ENCODE assay signal across 19 cellular contexts in genomic region chr10:101085846-101086245, GRCh38. TPM values are rescaled to one million over a fixed set of nuclear protein-coding genes. Genes with fewer than 3 reads are reported as not detected.
A peak's percentile ranks its signal among the peaks of the same experiment; 100 is the strongest.
DNase-seq lines count a peak whose midpoint lies in the region; ATAC-seq and TF ChIP-seq lines count a peak whose summit lies in the region.
"Had no signal": no experiment of that assay in that cellular context is flagged by ENCODE, and none has a peak within 500 bp of the region (broad histone marks: within the 10 kb centered on the region; RNA-seq: fewer than 3 reads in every experiment).

No MANE protein-coding gene starts in this region.

- TF ChIP-seq EP300 in stomach (IDR thresholded peaks at IDR 0.05) = no peak

- intact Hi-C loops in psoas muscle (cut with DNase I) (no loop called here), stomach (cut with DNase I; ENCODE audit: low total_unique reads) (no loop called here), left lung (cut with DNase I) (no loop called here)

- TF ChIP-seq CTCF in RWPE2 (IDR thresholded peaks at IDR 0.05; ENCODE audit: poor library complexity, severe bottlenecking) = no peak
- TF ChIP-seq CTCF in fibroblast of mammary gland (conservative IDR thresholded peaks at IDR 0.05; ENCODE audit: control insufficient read depth, insufficient read depth, low read depth, low read length) = no peak
- no peak for TF ChIP-seq CTCF in psoas muscle (IDR thresholded peaks at IDR 0.05)
- no peak for TF ChIP-seq CTCF in stomach (IDR thresholded peaks at IDR 0.05)
- no peak for TF ChIP-seq CTCF in left lung (IDR thresholded peaks at IDR 0.05)

- H3K4me3 ChIP-seq in RWPE2 (ENCODE audit: severe bottlenecking) = no peak overlapping the region
- no peak overlapping the region for H3K4me3 ChIP-seq in fibroblast of mammary gland (ENCODE audit: control insufficient read depth, low read depth, low read length)
- no peak overlapping the region for H3K4me3 ChIP-seq in psoas muscle
- no peak overlapping the region for H3K4me3 ChIP-seq in stomach
- H3K4me3 ChIP-seq in left lung = no peak overlapping the region

- DNase-seq in Daoy (ENCODE audit: low read depth) (peak; percentile 61), HCEC 1CT (peak; percentile 46), RWPE2 (ENCODE audit: low spot score) (no peak), fibroblast of mammary gland (ENCODE audit: low read depth) (peak; percentile 15), psoas muscle (no peak), stomach (no peak), left lung (no peak)
- DNase-seq: COR-L47, HFFc6, MM.1S, NCI-H1092 treated with DMSO at 0.1 percent for 48 hours, NCI-H187 treated with DMSO at 0.1 percent for 48 hours, NCI-H446 treated with DMSO at 0.1 percent for 48 hours, NCI-H774, SHP77 treated with DMSO at 0.1 percent for 48 hours, T-helper 17 cell had no signal

- no peaks in the 10 kb centered on the region for H3K4me1 ChIP-seq in RWPE2 (ENCODE audit: insufficient read depth, poor library complexity, severe bottlenecking)
- H3K4me1 ChIP-seq in psoas muscle = no peaks in the 10 kb centered on the region
- H3K4me1 ChIP-seq in stomach = no peaks in the 10 kb centered on the region
- H3K4me1 ChIP-seq in left lung = no peaks in the 10 kb centered on the region

- H3K36me3 ChIP-seq in RWPE2 (ENCODE audit: low read depth) (no peaks in the 10 kb centered on the region), psoas muscle (ENCODE audit: insufficient read depth in 1 of 2, low read depth in 1 of 2) (no peaks in the 10 kb centered on the region), stomach (no peaks in the 10 kb centered on the region), left lung (no peaks in the 10 kb centered on the region)

- WGBS in psoas muscle, 3 donors = 62 to 70% (median 65%) methylated on average over 6 of the region's 6 CpGs
- WGBS in stomach, 5 donors = 67 to 75% (median 69%) methylated on average over 6 of the region's 6 CpGs

- H3K27ac ChIP-seq in RWPE2 (ENCODE audit: poor library complexity, severe bottlenecking) (no peak overlapping the region), psoas muscle (no peak overlapping the region), stomach (no peak overlapping the region), left lung (no peak overlapping the region)
- H3K27ac ChIP-seq: C4-2B had no signal

- no peak for TF ChIP-seq POLR2A in stomach (IDR thresholded peaks at IDR 0.05)

- H3K27me3 ChIP-seq in RWPE2 (ENCODE audit: insufficient read depth, poor library complexity, severe bottlenecking) (peaks cover 7% of the 10 kb centered on the region), psoas muscle (ENCODE audit: insufficient read depth in 3 of 3, low read length in 2 of 3) (peaks cover 0 to 62% (median 5%) of the 10 kb centered on the region in 3 donors), stomach (peaks cover 0 to 99% (median 55%) of the 10 kb centered on the region in 3 donors), left lung (peaks cover 8 to 96% of the 10 kb centered on the region in 2 donors)

- ATAC-seq in RWPE2 (ENCODE audit: low read depth) (peak; percentile 84), SK-N-SH treated with all-trans-retinoic acid at 6 μM for 48 hours (no peak), psoas muscle (no peak), left lung (no peak)
- ATAC-seq: T-helper 17 cell had no signal

- H3K9me3 ChIP-seq in RWPE2 (ENCODE audit: severe bottlenecking) (no peaks in the 10 kb centered on the region), psoas muscle (no peaks in the 10 kb centered on the region), stomach (no peaks in the 10 kb centered on the region), left lung (no peaks in the 10 kb centered on the region)

TF ChIP-seq in SK-N-SH treated with all-trans-retinoic acid at 6 μM for 48 hours, 23 proteins besides CTCF, POLR2A, EP300 and RAD21:
- TF ChIP-seq CSDC2 (CRISPR knock-in tag; IDR thresholded peaks at IDR 0.05) = no peak
TF ChIP-seq in SK-N-SH treated with all-trans-retinoic acid at 6 μM for 48 hours: peak in this region for 0.

RNA-seq across cellular contexts. Expression of gene KAZALD1, which starts 24.1 kb away (rescaled TPM):
- total RNA-seq in Daoy (2014; rRNA removed; shearing (Covaris generic)) = 3.0 and 12.2 TPM in 2 replicates
- total RNA-seq in psoas muscle (10 to 100 TPM in 1 of 4 donors, 1 to 10 TPM in 3; 1.5 to 10.7 (median 5.2) TPM), stomach (10 to 100 TPM in 2 of 5 donors, 1 to 10 TPM in 2, not detected in 1; 2.2 to 35.5 (median 14.8) TPM), left lung (10 to 100 TPM in 1 of 2 donors, 1 to 10 TPM in 1; 7.1 to 12.0 TPM)
- polyA plus RNA-seq in psoas muscle (1 to 10 TPM; 1.9 to 3.1 (median 3.0) TPM), stomach (10 to 100 TPM; 12.0 to 32.8 (median 12.0) TPM)
- total RNA-seq: T-helper 17 cell had no signal

RNA-seq across cellular contexts. Expression of gene TLX1, which starts 45.3 kb away (rescaled TPM):
- 0.06 TPM in 1 of 2 replicates, not detected in the other for total RNA-seq in Daoy (2014; rRNA removed; shearing (Covaris generic))
- not detected for total RNA-seq in psoas muscle
- not detected for polyA plus RNA-seq in psoas muscle
- 1 to 10 TPM in 1 of 5 donors, under 1 TPM in 1, not detected in 3; 0.58 to 7.0 TPM for total RNA-seq in stomach
- not detected for polyA plus RNA-seq in stomach
- not detected for total RNA-seq in left lung
- total RNA-seq: H4, HFFc6, T-helper 17 cell had no signal

RNA-seq across cellular contexts. Expression of gene SFXN3, which starts 54.8 kb away (rescaled TPM):
- total RNA-seq in Daoy (2014; rRNA removed; shearing (Covaris generic)) = 14.7 and 32.1 TPM in 2 replicates
- 1 to 10 TPM; 4.4 to 7.0 (median 4.9) TPM for total RNA-seq in psoas muscle
- 1 to 10 TPM; 3.2 to 6.1 (median 4.9) TPM for polyA plus RNA-seq in psoas muscle
- total RNA-seq in stomach = 10 to 100 TPM in 4 of 5 donors, 1 to 10 TPM in 1; 9.9 to 60.4 (median 37.9) TPM
- polyA plus RNA-seq in stomach = 10 to 100 TPM; 11.1 to 20.7 (median 20.5) TPM
- total RNA-seq in left lung = 10 to 100 TPM; 67.2 to 79.0 TPM

RNA-seq across cellular contexts. Expression of gene PDZD7, which starts 54.9 kb away (rescaled TPM):
- total RNA-seq in Daoy (2014; rRNA removed; shearing (Covaris generic)) = 0.42 and 0.51 TPM in 2 replicates
- under 1 TPM in 2 of 4 donors, not detected in 2; 0.08 to 0.54 TPM for total RNA-seq in psoas muscle
- under 1 TPM; 0.04 to 0.30 (median 0.06) TPM for polyA plus RNA-seq in psoas muscle
- 1 to 10 TPM in 1 of 5 donors, not detected in 4; 2.4 TPM for total RNA-seq in stomach
- under 1 TPM; 0.20 to 0.76 (median 0.75) TPM for polyA plus RNA-seq in stomach
- under 1 TPM; 0.58 to 0.96 TPM for total RNA-seq in left lung

Comparison
In these comparisons a context has a peak if more than half of its experiments do, and no peak if none do; other contexts are left out.
1. DNase-seq: peak in Daoy (single experiment), HCEC 1CT (single experiment) and fibroblast of mammary gland (single experiment); none in RWPE2 (single experiment), psoas muscle (0 of 2), stomach (single experiment) and left lung (0 of 2).